4 cellular contexts compared by ENCODE assay signal in genomic region chr2:79697200-79697599, GRCh38.
"Had no signal": no experiment of that assay in that cellular context is flagged by ENCODE, and none has a peak within 500 bp of the region (broad histone marks: within the 10 kb centered on the region; RNA-seq: fewer than 3 reads in every experiment).

No MANE protein-coding gene starts in this region.

- H3K27ac ChIP-seq: HL-60 had no signal

- H3K4me3 ChIP-seq: K562 had no signal

- DNase-seq: IMR-90, KBM-7 had no signal
